1 cellular context compared by ENCODE assay signal in the genomic region with DNA sequence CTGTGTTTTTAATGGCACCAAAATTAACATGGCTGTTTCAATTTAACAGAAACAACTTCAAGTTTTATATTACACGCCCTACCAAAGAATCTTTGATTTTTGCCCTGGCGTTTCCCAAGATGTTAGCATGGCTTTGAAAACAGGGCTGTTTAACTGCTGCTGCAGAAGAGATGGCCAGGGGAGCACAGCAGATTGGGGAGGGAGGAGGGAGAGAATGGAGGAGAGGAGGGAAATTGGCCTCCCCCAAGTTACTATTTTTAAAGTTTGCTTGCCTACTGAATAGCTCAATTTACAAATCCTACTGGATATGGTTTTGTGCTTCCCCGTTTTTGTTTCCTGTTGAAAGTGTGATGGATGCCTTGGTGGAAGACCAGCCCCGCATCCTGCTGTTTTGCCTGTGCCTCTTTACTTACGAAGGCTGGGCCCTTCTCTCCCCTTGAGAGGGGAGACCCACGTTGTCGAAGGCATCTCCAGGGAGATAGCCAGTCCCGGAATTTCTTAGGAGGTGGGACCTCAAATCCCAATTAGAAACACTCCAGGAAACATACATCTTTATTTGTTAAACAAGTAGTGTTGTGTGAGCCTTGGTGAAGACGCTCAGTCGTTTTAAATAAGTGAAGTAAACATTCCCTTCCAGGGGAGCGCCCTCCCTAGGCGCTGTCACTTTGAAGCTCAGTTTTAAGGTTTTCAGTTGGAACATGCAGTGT.
TF ChIP-seq lines count a peak whose summit lies in the region.

No MANE protein-coding gene starts in this region.

TF ChIP-seq in GM23338, 12 proteins besides CTCF, POLR2A, EP300 and RAD21 (continued from another document):
- TF ChIP-seq ZNF462 (CRISPR knock-in tag; IDR thresholded peaks at IDR 0.05), result peak; percentile 62; the same call in 1 of the 2 replicates
